Comparison of ENCODE assay signal across 16 cellular contexts in the genomic region with DNA sequence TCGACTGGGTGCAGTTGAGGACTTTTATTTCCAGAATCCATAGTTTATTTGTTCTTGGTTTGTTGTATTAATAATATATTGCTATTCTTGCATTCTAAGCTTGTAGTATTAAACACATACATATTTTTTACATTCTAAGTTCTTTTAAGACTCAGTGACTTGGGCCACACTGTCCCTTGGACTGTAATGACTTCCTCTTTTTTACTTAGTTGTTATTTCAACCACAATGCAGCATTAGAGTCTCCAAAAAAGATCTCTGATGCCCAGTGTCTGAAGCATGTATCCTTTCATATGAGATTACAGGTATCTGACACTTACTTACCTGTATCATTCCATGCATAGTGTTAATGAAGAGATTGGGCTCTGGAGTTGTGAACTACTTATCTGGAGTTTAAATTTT.
DNase-seq lines count a peak whose midpoint lies in the region; ATAC-seq, FAIRE-seq and TF ChIP-seq lines count a peak whose summit lies in the region.
"Had no signal": no experiment of that assay in that cellular context is flagged by ENCODE, and none has a peak within 500 bp of the region (broad histone marks: within the 10 kb centered on the region; RNA-seq: fewer than 3 reads in every experiment).

No MANE protein-coding gene starts in this region.

- H3K9me2 ChIP-seq in PC-9 (ENCODE audit: insufficient read depth): no peaks in the 10 kb centered on the region
- H3K9me2 ChIP-seq: SK-N-SH had no signal

- no peaks in the 10 kb centered on the region for H4K20me1 ChIP-seq in PC-9 (ENCODE audit: insufficient read depth)

- no peak overlapping the region for H3K4me2 ChIP-seq in PC-9
- H3K4me2 ChIP-seq: SK-N-SH had no signal

- CTCF ChIA-PET in PC-9 (lab: Charles Lee): no interaction called here

- no peak for FAIRE-seq in GM12891 (lab: Jason Lieb, UNC)

- TF ChIP-seq POLR2A in GM12891 (IDR thresholded peaks at IDR 0.05; ENCODE audit: low read depth, low read length): no peak
- TF ChIP-seq POLR2A in upper lobe of left lung (IDR thresholded peaks at IDR 0.05): no peak

- no peak overlapping the region for H2AFZ ChIP-seq in PC-9

- H3K36me3 ChIP-seq in PC-9 (ENCODE audit: low read depth): no peaks in the 10 kb centered on the region
- no peaks in the 10 kb centered on the region for H3K36me3 ChIP-seq in upper lobe of left lung
- H3K36me3 ChIP-seq: WERI-Rb-1 had no signal

- H3K27ac ChIP-seq in PC-9: no peak overlapping the region
- H3K27ac ChIP-seq in upper lobe of left lung: no peak overlapping the region
- H3K27ac ChIP-seq: WERI-Rb-1 had no signal

- BruUV-seq in PC-9 (replicated peaks; lab: Mats Ljungman, UMichigan): no TSS peak

- DNase-seq in GM12891 (ENCODE audit: insufficient read length, low spot score) (no peak), NOMO-1 treated with DMSO at 0.1 percent for 48 hours (lab: John Stamatoyannopoulos, UW; ENCODE audit: unreplicated experiment) (peak; percentile 70), AG08396 (ENCODE audit: low spot score) (no peak), PC-9 (no peak), upper lobe of left lung (no peak)
- DNase-seq in activated effector memory CD4-positive, alpha-beta T cell treated with Interleukin-2 at 50 U/mL for 16 hours: no peak
- DNase-seq: erythroblast; glutamatergic neuron; midbrain; NCI-H2081; NCI-H774; SK-N-SH; stimulated activated naive CD8-positive, alpha-beta T cell treated with anti-CD3 and anti-CD28 coated beads, Interleukin-15, Interleukin-2, amounts not matched to agents 100 U/mL and 50 U/mL, for 24 hours; WERI-Rb-1 had no signal

- peak; percentile 73 for ATAC-seq in GM21360 (IDR thresholded peaks at IDR 0.05; ENCODE audit: unreplicated experiment)
- peak; percentile 59 for ATAC-seq in HG03280 (IDR thresholded peaks at IDR 0.05; ENCODE audit: unreplicated experiment)
- no peak for ATAC-seq in upper lobe of left lung (ENCODE audit: low FRiP score in 2 of 2)
- ATAC-seq: stimulated activated naive CD8-positive, alpha-beta T cell treated with anti-CD3 and anti-CD28 coated beads, Interleukin-15, Interleukin-2, amounts not matched to agents 100 U/mL and 50 U/mL, for 24 hours had no signal

- POLR2A ChIA-PET in PC-9 (lab: Charles Lee; ENCODE audit: unreplicated experiment): no interaction called here

- TF ChIP-seq CTCF in PC-9 (conservative IDR thresholded peaks at IDR 0.05) (no peak), upper lobe of left lung (IDR thresholded peaks at IDR 0.05) (no peak)

- TF ChIP-seq EP300 in upper lobe of left lung (IDR thresholded peaks at IDR 0.05): no peak

- no peaks in the 10 kb centered on the region for H3K79me2 ChIP-seq in PC-9 (ENCODE audit: low read depth)

- H3K27me3 ChIP-seq in PC-9 (ENCODE audit: insufficient read depth, low read depth): no peaks in the 10 kb centered on the region
- no peaks in the 10 kb centered on the region for H3K27me3 ChIP-seq in upper lobe of left lung

- H3K9me3 ChIP-seq in PC-9 (ENCODE audit: insufficient read depth, low read depth) (no peaks in the 10 kb centered on the region), upper lobe of left lung (no peaks in the 10 kb centered on the region)
- H3K9me3 ChIP-seq: SK-N-SH had no signal

- WGBS in upper lobe of left lung, 2 donors: 66 to 74% methylated on average over 1 of the region's 1 CpG

- H3F3A ChIP-seq in PC-9 (ENCODE audit: insufficient read depth, low read depth): no peaks in the 10 kb centered on the region

- H3K4me3 ChIP-seq in PC-9 (no peak overlapping the region), upper lobe of left lung (no peak overlapping the region)

- H3K4me1 ChIP-seq in PC-9 (replicated peaks; ENCODE audit: insufficient read depth) (no peaks in the 10 kb centered on the region), upper lobe of left lung (no peaks in the 10 kb centered on the region)

- intact Hi-C loops in PC-9 (cut with micrococcal nuclease; ENCODE audit: unreplicated experiment): no loop called here

TF ChIP-seq in GM12891, 5 proteins besides CTCF, POLR2A, EP300 and RAD21:
- TF ChIP-seq POLR2AphosphoS5 (IDR thresholded peaks at IDR 0.05; ENCODE audit: low read depth, low read length) (no peak), TAF1 (IDR thresholded peaks at IDR 0.05; ENCODE audit: low read depth, low read length) (no peak), SPI1 (IDR thresholded peaks at IDR 0.05; ENCODE audit: low read depth, low read length) (peak; percentile 94), POU2F2 (IDR thresholded peaks at IDR 0.05; ENCODE audit: low read depth, low read length) (no peak), PAX5 (IDR thresholded peaks at IDR 0.05; ENCODE audit: insufficient read depth, low read length, severe bottlenecking) (no peak)

Comparison
In these comparisons a context has a peak if more than half of its experiments do, and no peak if none do; other contexts are left out.
1. ATAC-seq: peak in GM21360 (single experiment) and HG03280 (single experiment); none in upper lobe of left lung (0 of 2).